8 cellular contexts compared by ENCODE assay signal in genomic region chr1:155687705-155688317, GRCh38. TPM values are rescaled to one million over a fixed set of nuclear protein-coding genes. Genes with fewer than 3 reads are reported as not detected.
A peak's percentile ranks its signal among the peaks of the same experiment; 100 is the strongest.
DNase-seq lines count a peak whose midpoint lies in the region; FAIRE-seq and TF ChIP-seq lines count a peak whose summit lies in the region.
"Not testable (repeated sequence)": the region's sequence is repeated elsewhere in the genome, so short reads cannot be mapped to it uniquely, and the experiment has no call there.

No MANE protein-coding gene starts in this region.

- H3K4me1 ChIP-seq in HAP-1; HUES64 (ENCODE audit: insufficient read depth, low read length): not testable (repeated sequence)
- H3K4me1 ChIP-seq in right atrium auricular region = peaks cover 0 to 50% of the 10 kb centered on the region in 2 donors
- H3K4me1 ChIP-seq in thyroid gland = peaks cover 17 to 21% of the 10 kb centered on the region in 2 donors

- H3K36me3 ChIP-seq in HAP-1 (replicated peaks) (peaks cover 29% of the 10 kb centered on the region), HUES64 (ENCODE audit: insufficient read depth, low read length) (peaks cover 28% of the 10 kb centered on the region)
- H3K36me3 ChIP-seq in right atrium auricular region, thyroid gland: not testable (repeated sequence)

- not testable (repeated sequence) for H3K27me3 Mint-ChIP-seq in neural crest cell (ENCODE audit: low read depth)

- DNase-seq in GM12891 (ENCODE audit: insufficient read length, low spot score); HAP-1 (ENCODE audit: low spot score in 2 of 2); right atrium auricular region (ENCODE audit: low spot score); neural crest cell (ENCODE audit: low read depth, low spot score): not testable (repeated sequence)
- DNase-seq in caudate nucleus (lab: John Stamatoyannopoulos, UW) = peak in 9 of 61 donors; percentile 19 to 62 (median 48)
- peak; percentile 35 to 45 for DNase-seq in thyroid gland

- peak overlapping the region; percentile 98 for H3K27ac Mint-ChIP-seq in neural crest cell (ENCODE audit: unreplicated experiment)

- not testable (repeated sequence) for TF ChIP-seq POLR2A in GM12891 (IDR thresholded peaks at IDR 0.05; ENCODE audit: low read depth, low read length); thyroid gland (IDR thresholded peaks at IDR 0.05)

- H3K4me1 Mint-ChIP-seq in neural crest cell = peaks cover 48% of the 10 kb centered on the region

- H3K36me3 Mint-ChIP-seq in neural crest cell (ENCODE audit: low read depth) = peaks cover 27% of the 10 kb centered on the region

- under 1% methylated on average over 27 of the region's 34 CpGs for WGBS in HUES64
- whole genome bisulfite sequencing in thyroid gland, 2 donors = 1 to 2% methylated on average over 19 to 25 of the region's 34 CpGs

- H3K27ac ChIP-seq in HUES64 (ENCODE audit: low read depth, low read length) = peak overlapping the region; percentile 96
- H3K27ac ChIP-seq in VCaP = peak overlapping the region; percentile 97
- peak overlapping the region; percentile 100 for H3K27ac ChIP-seq in caudate nucleus (ENCODE audit: low read depth, low read length)
- peak overlapping the region; percentile 93 to 97 for H3K27ac ChIP-seq in right atrium auricular region
- peak overlapping the region; percentile 90 to 98 (median 95) for H3K27ac ChIP-seq in thyroid gland

- not testable (repeated sequence) for H3K27me3 ChIP-seq in HAP-1 (ENCODE audit: low read depth); HUES64 (ENCODE audit: insufficient read depth, low read length); right atrium auricular region; thyroid gland

- H3K4me3 Mint-ChIP-seq in neural crest cell = peak overlapping the region; percentile 97

- TF ChIP-seq CTCF in VCaP (conservative IDR thresholded peaks at IDR 0.05); right atrium auricular region (IDR thresholded peaks at IDR 0.05); neural crest cell (conservative IDR thresholded peaks at IDR 0.05); thyroid gland (IDR thresholded peaks at IDR 0.05): not testable (repeated sequence)

- not testable (repeated sequence) for H3K9me3 ChIP-seq in HAP-1, right atrium auricular region, thyroid gland
- H3K9me3 ChIP-seq in HUES64 (ENCODE audit: insufficient read depth, low read depth, low read length) = peaks cover 15% of the 10 kb centered on the region; the same call in 1 of the 2 replicates

- peak overlapping the region; percentile 99 for H3K9ac ChIP-seq in HUES64 (ENCODE audit: low read depth, low read length)

- in situ Hi-C loops in HAP-1 (cut with MboI; ENCODE audit: low sequenced_read_pairs) = not testable (repeated sequence)

- H3K4me3 ChIP-seq in HAP-1 (peak overlapping the region; percentile 99), HUES64 (ENCODE audit: low read length) (peak overlapping the region; percentile 93), right atrium auricular region (peak overlapping the region; percentile 91 to 98), thyroid gland (replicated peaks in 1 of 3) (peak overlapping the region; percentile 59 to 87 (median 83))

- H3K9me3 Mint-ChIP-seq in neural crest cell = not testable (repeated sequence)

- peak; percentile 96 for FAIRE-seq in GM12891 (lab: Jason Lieb, UNC)

- intact Hi-C loops in thyroid gland (cut with DNase I) = not testable (repeated sequence)

TF ChIP-seq in GM12891, 5 proteins besides CTCF, POLR2A, EP300 and RAD21:
- peak; percentile 78 for TF ChIP-seq TAF1 (IDR thresholded peaks at IDR 0.05; ENCODE audit: low read depth, low read length)

RNA-seq across cellular contexts. Expression of gene YY1AP1, which starts 0.8 kb away (rescaled TPM):
- 39.6 TPM for polyA plus RNA-seq in GM12891 (2012; ENCODE audit: low read depth, missing spikeins)
- polyA plus RNA-seq in HUES64 (2013, experiment 1 of 2) = 36.8 TPM
- 36.0 TPM for polyA plus RNA-seq in HUES64 (2013, experiment 2 of 2)
- total RNA-seq in right atrium auricular region = 10 to 100 TPM; 54.0 to 90.8 TPM
- total RNA-seq in neural crest cell = 53.9 and 54.5 TPM in 2 replicates
- total RNA-seq in thyroid gland = 100 to 1,000 TPM in 2 of 4 donors, 10 to 100 TPM in 2; 61.7 to 172 (median 94.6) TPM

RNA-seq across cellular contexts. Expression of gene DAP3, which starts 1.1 kb away (rescaled TPM):
- 94.4 TPM for polyA plus RNA-seq in GM12891 (2012; ENCODE audit: low read depth, missing spikeins)
- polyA plus RNA-seq in HUES64 (2013, experiment 1 of 2) = 57.0 TPM
- polyA plus RNA-seq in HUES64 (2013, experiment 2 of 2) = 61.4 TPM
- total RNA-seq in right atrium auricular region (100 to 1,000 TPM in 1 of 2 donors, 10 to 100 TPM in 1; 76.8 to 120 TPM), neural crest cell (113 and 114 TPM in 2 replicates), thyroid gland (100 to 1,000 TPM in 3 of 4 donors, 10 to 100 TPM in 1; 70.8 to 141 (median 106) TPM)
